27 cellular contexts compared by ENCODE assay signal in the genomic region with DNA sequence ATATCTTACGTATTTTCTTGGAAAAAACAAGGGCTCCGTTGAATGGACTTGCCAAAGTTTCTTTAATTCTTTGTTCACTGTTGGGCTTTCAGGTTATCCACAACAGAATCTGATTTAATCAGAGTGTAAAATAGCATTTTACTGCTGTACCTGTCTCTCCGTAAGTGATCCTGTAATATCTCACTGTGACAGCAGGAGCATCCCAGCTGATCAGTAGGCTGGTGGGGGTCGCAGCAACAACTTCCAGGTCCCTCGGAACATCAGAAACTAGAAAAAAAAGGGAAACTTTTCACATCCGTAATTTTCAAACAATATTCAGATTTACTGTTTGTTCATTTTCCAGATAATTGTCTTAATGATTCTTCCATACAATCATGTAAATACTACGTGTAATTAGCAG.
"Had no signal": no experiment of that assay in that cellular context is flagged by ENCODE, and none has a peak within 500 bp of the region (broad histone marks: within the 10 kb centered on the region; RNA-seq: fewer than 3 reads in every experiment).

No MANE protein-coding gene starts in this region.

- H3K27ac ChIP-seq: ascending aorta, body of pancreas, breast epithelium, SJCRH30 had no signal

- H3K9me2 ChIP-seq: SK-N-SH had no signal

- H3K9me3 ChIP-seq: ascending aorta, body of pancreas, breast epithelium, MG63, SJCRH30, SK-N-SH had no signal

- ATAC-seq: activated CD8-positive, alpha-beta T cell treated with anti-CD3 and anti-CD28 coated beads for 36 hours; activated T-cell treated with anti-CD3 and anti-CD28 coated beads, Interleukin-2, amount 50 U/mL, for 72 hours; activated T-helper 17 cell treated with anti-CD3 and anti-CD28 coated beads, Interleukin-2, amount 50 U/mL, for 72 hours; body of pancreas; Panc1 had no signal

- H3K4me1 ChIP-seq: ascending aorta, body of pancreas, breast epithelium, SJCRH30 had no signal

- H3K4me2 ChIP-seq: SK-N-SH had no signal

- H3K4me3 ChIP-seq: ascending aorta, body of pancreas, breast epithelium, MG63, SJCRH30 had no signal

- DNase-seq: activated CD4-positive, alpha-beta T cell treated with anti-CD3 and anti-CD28 coated beads, Interleukin-2, amount 10 ng/mL, durations not matched to agents 24 days and 14 days; activated CD4-positive, alpha-beta T cell treated with anti-CD3 and anti-CD28 coated beads, Interleukin-2, amount 50 U/mL, for 4 hours; activated CD8-positive, alpha-beta T cell treated with anti-CD3 and anti-CD28 coated beads for 36 hours; activated effector memory CD4-positive, alpha-beta T cell treated with anti-CD3 and anti-CD28 coated beads, Interleukin-2, amount 50 U/mL, for 16 hours; activated naive CD4-positive, alpha-beta T cell treated with Interleukin-2 at 50 U/mL for 16 hours; activated naive CD8-positive, alpha-beta T cell treated with anti-CD3 and anti-CD28 coated beads, Interleukin-2, amount 10 ng/mL, durations not matched to agents 7 days and 5 days; activated T-cell treated with anti-CD3 and anti-CD28 coated beads, Interleukin-2, amount 50 U/mL, for 1 hour; activated T-cell treated with anti-CD3 and anti-CD28 coated beads, Interleukin-2, amount 50 U/mL, for 72 hours; amygdala; body of pancreas; Kasumi-1; MG63; NCI-H1048; NCI-H1105 treated with DMSO at 0.1 percent for 48 hours; NCI-H1436; NCI-H1694; NCI-H1930; NCI-H2081 treated with DMSO at 0.1 percent for 48 hours; NCI-H345; NCI-H524 treated with DMSO at 0.1 percent for 48 hours; SHP77; SJCRH30; SK-N-SH had no signal

- H3K9ac ChIP-seq: SK-N-SH had no signal

- H3K27me3 ChIP-seq: ascending aorta, body of pancreas, breast epithelium, MG63, SJCRH30 had no signal

- H3K36me3 ChIP-seq: breast epithelium had no signal
